Comparison of ENCODE assay signal across 8 cellular contexts in the genomic region with DNA sequence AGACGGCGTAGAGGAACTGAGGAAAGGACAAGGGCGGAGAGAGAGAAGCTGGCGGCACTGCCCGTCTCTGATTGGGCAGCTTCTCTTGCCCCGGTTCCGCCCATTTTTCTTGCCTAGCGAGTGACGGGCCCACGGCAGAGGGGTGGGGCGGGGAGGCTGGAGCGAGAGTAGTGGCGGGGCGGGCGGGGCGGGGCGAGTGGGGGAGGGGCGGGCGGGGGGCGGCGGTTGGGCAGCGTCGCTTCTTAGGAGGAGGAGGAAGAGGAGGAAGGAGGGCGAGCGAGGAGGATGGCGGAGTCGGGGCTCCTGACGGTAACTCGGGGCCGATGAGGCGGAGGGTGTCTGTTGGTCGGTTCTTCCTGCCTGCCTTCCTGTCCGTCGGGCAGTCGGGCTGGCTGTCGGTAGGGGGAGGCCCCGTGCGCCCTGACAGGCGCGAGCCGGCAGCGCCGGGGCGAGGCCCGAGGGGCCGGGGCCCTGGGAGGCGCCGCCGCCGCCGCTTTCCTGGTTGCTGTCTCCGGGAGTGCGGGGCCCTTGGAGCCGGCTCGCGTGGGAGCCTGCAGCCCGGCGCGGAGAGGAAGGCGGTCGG. TPM values are rescaled to one million over a fixed set of nuclear protein-coding genes. Genes with fewer than 3 reads are reported as not detected.
DNase-seq lines count a peak whose midpoint lies in the region; TF ChIP-seq lines count a peak whose summit lies in the region.

Gene SHOC2, plus strand, starts transcription at position 256 of the 583 bp plus-strand sequence. CDS start 44,755 bp downstream, outside the sequence.

- H4K8ac ChIP-seq in H9 (replicated peaks; ENCODE audit: insufficient read length, low read depth, low read length): no peak within 1 kb of the TSS

- no peak within 1 kb of the TSS for H4K91ac ChIP-seq in H9 (ENCODE audit: insufficient read length, low read depth, low read length)

- peaks cover 0 to 6% (median 2%) of the 10 kb centered on the region in 3 experiments; a peak in 3 of 7 replicates for H3K36me3 Mint-ChIP-seq in H9 (ENCODE audit: insufficient read depth in 1 of 3, low read depth in 3 of 3)
- H3K36me3 Mint-ChIP-seq in neural progenitor cell: peaks cover 3% of the 10 kb centered on the region

- H3K27ac Mint-ChIP-seq in H9: peak within 1 kb of the TSS; percentile 99 to 100 (median 100)
- peak within 1 kb of the TSS; percentile 99 for H3K27ac Mint-ChIP-seq in neural progenitor cell

- H2AFZ ChIP-seq in H9 (ENCODE audit: low read length) (peak within 1 kb of the TSS; percentile 7), neural progenitor cell (replicated peaks) (peak within 1 kb of the TSS; percentile 98)

- no peak within 1 kb of the TSS for H2BK12ac ChIP-seq in H9 (ENCODE audit: insufficient read length, low read depth, low read length)

- no peaks in the 10 kb centered on the region for H3K9me3 ChIP-seq in H9 (ENCODE audit: control insufficient read depth, low read depth, low read length)
- H3K9me3 ChIP-seq in esophagus squamous epithelium: no peaks in the 10 kb centered on the region
- H3K9me3 ChIP-seq in neural progenitor cell (ENCODE audit: low read depth): no peaks in the 10 kb centered on the region

- H3K4me2 ChIP-seq in H9 (ENCODE audit: insufficient read depth, insufficient read length, low read length): peak within 1 kb of the TSS; percentile 96
- H3K4me2 ChIP-seq in neural progenitor cell: peak within 1 kb of the TSS; percentile 86

- no peak within 1 kb of the TSS for H2BK15ac ChIP-seq in H9 (ENCODE audit: low read depth, low read length)

- no peaks in the 10 kb centered on the region for H3K27me3 Mint-ChIP-seq in H9 (ENCODE audit: low read depth)
- H3K27me3 Mint-ChIP-seq in neural progenitor cell (ENCODE audit: insufficient read depth, low read depth): peaks cover 4% of the 10 kb centered on the region

- H3T11ph ChIP-seq in H9 (ENCODE audit: low read length): no peak within 1 kb of the TSS

- H3K4me1 ChIP-seq in H9 (ENCODE audit: insufficient read depth, low read length) (peaks cover 4% of the 10 kb centered on the region; the same call in 1 of the 2 replicates), esophagus squamous epithelium (peaks cover 7 to 51% (median 20%) of the 10 kb centered on the region in 3 donors), neural progenitor cell (peaks cover 19% of the 10 kb centered on the region)

- H3K56ac ChIP-seq in H9 (ENCODE audit: insufficient read length, low read depth, low read length): no peak within 1 kb of the TSS

- H3K18ac ChIP-seq in H9 (ENCODE audit: insufficient read length, low read depth, low read length): peak within 1 kb of the TSS; percentile 92

- WGBS in H9 (ENCODE audit: extremely low coverage, insufficient read length, low lambda C conversion rate): no CpG with 5 or more reads among the region's 61 CpGs
- WGBS in esophagus squamous epithelium, 2 donors: 0% methylated on average over 15 to 16 of the region's 61 CpGs

- H3K4me1 Mint-ChIP-seq in H9 (peaks cover 24 to 28% of the 10 kb centered on the region in 2 experiments), neural progenitor cell (peaks cover 27% of the 10 kb centered on the region)

- H3K4me3 Mint-ChIP-seq in H9: peak within 1 kb of the TSS; percentile 96 to 98
- H3K4me3 Mint-ChIP-seq in neural progenitor cell: peak within 1 kb of the TSS; percentile 96

- peak within 1 kb of the TSS; percentile 77 for H3K27ac ChIP-seq in H9 (ENCODE audit: insufficient read length, low read depth, low read length)
- H3K27ac ChIP-seq in esophagus squamous epithelium: peak within 1 kb of the TSS; percentile 95 to 99 (median 99)
- H3K27ac ChIP-seq in neural progenitor cell: peak within 1 kb of the TSS; percentile 98
- peak within 1 kb of the TSS; percentile 98 for H3K27ac ChIP-seq in temporal lobe (ENCODE audit: low read depth, low read length)

- H3K23me2 ChIP-seq in H9 (ENCODE audit: insufficient read length, low read depth, low read length, poor library complexity, severe bottlenecking): no peaks in the 10 kb centered on the region

- no peak within 1 kb of the TSS for H2BK5ac ChIP-seq in H9 (ENCODE audit: insufficient read length, low read length)

- H3K79me1 ChIP-seq in H9 (ENCODE audit: insufficient read depth, low read depth, low read length, poor library complexity, severe bottlenecking): no peaks in the 10 kb centered on the region

- H4K20me1 ChIP-seq in H9 (ENCODE audit: control insufficient read depth, insufficient read depth, insufficient read length): no peaks in the 10 kb centered on the region
- H4K20me1 ChIP-seq in neural progenitor cell (ENCODE audit: low read depth): peaks cover 40% of the 10 kb centered on the region

- H3K9me3 Mint-ChIP-seq in H9 (no peaks in the 10 kb centered on the region; a peak in 1 of 5 replicates), neural progenitor cell (no peaks in the 10 kb centered on the region)

- peak; percentile 100 for DNase-seq in H9
- DNase-seq in NCI-H2227 treated with DMSO at 0.1 percent for 48 hours (lab: John Stamatoyannopoulos, UW): peak; percentile 96
- peak; percentile 97 for DNase-seq in activated T-cell treated with anti-CD3 and anti-CD28 coated beads, Interleukin-2, amount 50 U/mL, for 48 hours
- DNase-seq in esophagus squamous epithelium (lab: John Stamatoyannopoulos, UW): peak; percentile 97
- DNase-seq in neural progenitor cell (ENCODE audit: low spot score): peak; percentile 100
- DNase-seq in SW480 (ENCODE audit: low spot score): no peak

- H3K23ac ChIP-seq in H9 (ENCODE audit: insufficient read length, low read depth, low read length): no peak within 1 kb of the TSS

- H2AK5ac ChIP-seq in H9 (ENCODE audit: insufficient read length, low read length): no peak within 1 kb of the TSS

- H3K36me3 ChIP-seq in esophagus squamous epithelium: no peaks in the 10 kb centered on the region
- peaks cover 5% of the 10 kb centered on the region for H3K36me3 ChIP-seq in neural progenitor cell

- no peak within 1 kb of the TSS for H2BK20ac ChIP-seq in H9 (ENCODE audit: low read depth, low read length, poor library complexity, severe bottlenecking)

- peaks cover 8% of the 10 kb centered on the region; the same call in 1 of the 2 replicates for H3K79me2 ChIP-seq in H9 (ENCODE audit: insufficient read depth, low read length)
- peaks cover 66% of the 10 kb centered on the region for H3K79me2 ChIP-seq in neural progenitor cell (ENCODE audit: low read depth)

- no peak within 1 kb of the TSS for H2BK120ac ChIP-seq in H9 (ENCODE audit: low read depth, low read length, poor library complexity, severe bottlenecking)

- peak in 3 of 4 donors; percentile 56 to 91 (median 74) for TF ChIP-seq POLR2A in esophagus squamous epithelium (IDR thresholded peaks at IDR 0.05)

- peak within 1 kb of the TSS; percentile 56; the same call in 1 of the 2 replicates for H3K14ac ChIP-seq in H9 (ENCODE audit: insufficient read depth, low read length)

- intact Hi-C loops in esophagus squamous epithelium (cut with DNase I): no loop called here

- H3K9ac ChIP-seq in H9 (ENCODE audit: extremely low read depth, insufficient read length, low read length) (peak within 1 kb of the TSS; percentile 79), neural progenitor cell (peak within 1 kb of the TSS; percentile 83)

- TF ChIP-seq CTCF in GM12872 (IDR thresholded peaks at IDR 0.05; ENCODE audit: insufficient read depth, low read depth, low read length) (peak; percentile 37; the same call in 1 of the 3 replicates), H9 (conservative IDR thresholded peaks at IDR 0.05) (peak; percentile 35; the same call in 2 of the 3 replicates), esophagus squamous epithelium (IDR thresholded peaks at IDR 0.05) (peak in 3 of 6 experiments; percentile 9 to 33 (median 23)), neural progenitor cell (IDR thresholded peaks at IDR 0.05) (peak; percentile 32)

- H3K4ac ChIP-seq in H9 (ENCODE audit: low read depth, low read length): no peak within 1 kb of the TSS

- no peaks in the 10 kb centered on the region for H3K27me3 ChIP-seq in H9 (ENCODE audit: insufficient read depth, low read length)
- no peaks in the 10 kb centered on the region for H3K27me3 ChIP-seq in esophagus squamous epithelium
- H3K27me3 ChIP-seq in neural progenitor cell: no peaks in the 10 kb centered on the region

- no peak within 1 kb of the TSS for H4K5ac ChIP-seq in H9 (ENCODE audit: insufficient read length, low read depth, low read length)

- peaks cover 10% of the 10 kb centered on the region for H3F3A ChIP-seq in neural progenitor cell (ENCODE audit: low read depth)

- H3K4me3 ChIP-seq in esophagus squamous epithelium (peak within 1 kb of the TSS; percentile 49 to 94 (median 86)), neural progenitor cell (peak within 1 kb of the TSS; percentile 86)

RNA-seq across cellular contexts. Expression of gene SHOC2, which starts in this region (rescaled TPM):
- total RNA-seq in H9 (2021): 23.5 and 23.7 TPM in 2 replicates
- total RNA-seq in esophagus squamous epithelium: 10 to 100 TPM; 24.8 to 59.5 (median 43.0) TPM
- 42.1 and 54.9 TPM in 2 replicates for total RNA-seq in neural progenitor cell (ENCODE audit: low replicate concordance)
- 109 TPM for total RNA-seq in temporal lobe
